In the genomic region with DNA sequence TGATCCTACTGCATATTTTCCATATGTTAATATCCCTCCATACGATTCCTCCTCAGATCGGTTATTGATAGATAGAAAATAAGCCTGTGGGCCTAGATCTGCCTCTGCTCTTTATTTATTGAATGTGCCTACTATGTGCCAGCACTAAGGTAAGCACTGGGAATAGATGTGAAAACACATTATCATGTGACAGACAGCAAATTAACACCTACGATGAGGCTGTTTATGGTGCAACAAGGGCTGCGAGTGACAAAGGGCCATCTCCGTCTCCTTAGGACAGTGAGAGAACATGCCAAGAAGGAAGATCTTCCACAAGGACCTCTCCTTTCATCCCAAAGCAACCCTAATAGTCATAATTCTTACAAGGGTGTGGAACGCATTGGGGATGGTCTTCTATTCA, we compare ENCODE assay signal across 1 cellular context.
TF ChIP-seq lines count a peak whose summit lies in the region.

No MANE protein-coding gene starts in this region.

TF ChIP-seq in H1, 55 proteins besides CTCF, POLR2A, EP300 and RAD21:
- TF ChIP-seq BACH1 (IDR thresholded peaks at IDR 0.05; ENCODE audit: low read length) (no peak), SP2 (IDR thresholded peaks at IDR 0.05; ENCODE audit: low read length) (no peak), POU5F1 (IDR thresholded peaks at IDR 0.05; ENCODE audit: low read depth, low read length) (no peak), YY1 (IDR thresholded peaks at IDR 0.05; ENCODE audit: low read depth, low read length) (no peak), SRF (IDR thresholded peaks at IDR 0.05; ENCODE audit: low read depth, low read length) (no peak)
- TF ChIP-seq, protein P1, sequence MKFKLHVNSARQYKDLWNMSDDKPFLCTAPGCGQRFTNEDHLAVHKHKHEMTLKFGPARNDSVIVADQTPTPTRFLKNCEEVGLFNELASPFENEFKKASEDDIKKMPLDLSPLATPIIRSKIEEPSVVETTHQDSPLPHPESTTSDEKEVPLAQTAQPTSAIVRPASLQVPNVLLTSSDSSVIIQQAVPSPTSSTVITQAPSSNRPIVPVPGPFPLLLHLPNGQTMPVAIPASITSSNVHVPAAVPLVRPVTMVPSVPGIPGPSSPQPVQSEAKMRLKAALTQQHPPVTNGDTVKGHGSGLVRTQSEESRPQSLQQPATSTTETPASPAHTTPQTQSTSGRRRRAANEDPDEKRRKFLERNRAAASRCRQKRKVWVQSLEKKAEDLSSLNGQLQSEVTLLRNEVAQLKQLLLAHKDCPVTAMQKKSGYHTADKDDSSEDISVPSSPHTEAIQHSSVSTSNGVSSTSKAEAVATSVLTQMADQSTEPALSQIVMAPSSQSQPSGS (IDR thresholded peaks at IDR 0.05; ENCODE audit: low read length) = no peak
- TF ChIP-seq, protein P2, sequence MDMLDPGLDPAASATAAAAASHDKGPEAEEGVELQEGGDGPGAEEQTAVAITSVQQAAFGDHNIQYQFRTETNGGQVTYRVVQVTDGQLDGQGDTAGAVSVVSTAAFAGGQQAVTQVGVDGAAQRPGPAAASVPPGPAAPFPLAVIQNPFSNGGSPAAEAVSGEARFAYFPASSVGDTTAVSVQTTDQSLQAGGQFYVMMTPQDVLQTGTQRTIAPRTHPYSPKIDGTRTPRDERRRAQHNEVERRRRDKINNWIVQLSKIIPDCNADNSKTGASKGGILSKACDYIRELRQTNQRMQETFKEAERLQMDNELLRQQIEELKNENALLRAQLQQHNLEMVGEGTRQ (IDR thresholded peaks at IDR 0.05; ENCODE audit: low read length) = no peak
